Comparison of ENCODE assay signal across 28 cellular contexts in the genomic region with DNA sequence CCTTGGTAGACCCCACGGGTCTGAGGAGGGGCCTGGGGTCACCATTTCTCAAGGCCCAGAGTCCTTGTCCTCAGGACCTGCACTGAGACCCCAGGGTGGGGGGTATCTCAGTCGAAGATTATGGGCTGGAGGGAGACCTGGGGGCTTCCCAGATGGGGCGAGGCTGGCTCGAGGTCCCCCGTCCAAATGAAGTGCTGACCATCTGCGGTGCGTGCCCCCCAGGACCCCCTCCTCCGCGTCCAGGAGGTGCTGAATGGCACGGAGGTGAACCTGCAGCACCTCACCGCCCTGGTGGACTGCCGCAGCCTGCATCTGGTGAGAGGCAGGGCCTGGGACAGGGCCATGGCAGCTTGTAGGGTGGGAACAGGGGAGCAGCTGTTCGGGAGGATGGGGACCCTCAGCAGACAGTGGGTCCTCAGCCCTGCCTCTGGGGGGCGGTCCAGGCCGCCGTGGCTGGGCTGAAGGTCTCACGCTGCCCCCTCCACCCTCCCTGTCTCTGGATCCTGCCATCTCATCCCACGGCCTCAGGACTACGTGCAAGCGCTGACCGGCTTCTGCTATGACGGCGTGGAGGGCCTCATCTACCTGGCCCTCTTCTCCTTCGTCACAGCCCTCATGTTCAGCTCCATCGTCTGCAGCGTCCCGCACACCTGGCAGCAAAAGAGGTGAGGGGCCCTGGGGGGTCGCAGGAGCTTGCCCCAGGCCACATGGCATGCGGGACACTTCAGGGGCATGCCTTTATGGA. TPM values are rescaled to one million over a fixed set of nuclear protein-coding genes. Genes with fewer than 3 reads are reported as not detected.
"Had no signal": no experiment of that assay in that cellular context is flagged by ENCODE, and none has a peak within 500 bp of the region (broad histone marks: within the 10 kb centered on the region; RNA-seq: fewer than 3 reads in every experiment).

No MANE protein-coding gene starts in this region.

- H3K27ac ChIP-seq: left ventricle myocardium inferior, pancreas, psoas muscle, sigmoid colon, suprapubic skin, thoracic aorta, tibial artery, upper lobe of right lung had no signal

- H3K27me3 Mint-ChIP-seq: naive thymus-derived CD4-positive, alpha-beta T cell; natural killer cell treated with Interleukin-12 subunit alpha and Interleukin-12 subunit beta and Interleukin-15 and Interleukin-18, amount 100 ng/mL, for 72 hours; stimulated activated naive B cell treated with anti-CD40 and anti-IgM and Interleukin-4, amounts not matched to agents 10 μg/mL and 1 μg/mL and 100 μg/mL, for 72 hours; stimulated activated naive CD8-positive, alpha-beta T cell treated with anti-CD3 and anti-CD28 coated beads, Interleukin-15, Interleukin-2, amounts not matched to agents 100 ng/mL and 50 ng/mL, for 24 hours had no signal

- H3K9me3 ChIP-seq: left ventricle myocardium inferior, mucosa of descending colon, pancreas, psoas muscle, sigmoid colon, suprapubic skin, thoracic aorta, tibial artery, upper lobe of right lung had no signal

- H3K4me1 Mint-ChIP-seq: naive thymus-derived CD4-positive, alpha-beta T cell had no signal

- H3K4me3 Mint-ChIP-seq: immature natural killer cell; naive thymus-derived CD4-positive, alpha-beta T cell; natural killer cell treated with Interleukin-12 subunit alpha and Interleukin-12 subunit beta and Interleukin-15 and Interleukin-18, amount 100 ng/mL, for 72 hours; stimulated activated naive B cell treated with anti-CD40 and anti-IgM and Interleukin-4, amounts not matched to agents 10 μg/mL and 1 μg/mL and 100 μg/mL, for 72 hours; stimulated activated naive CD8-positive, alpha-beta T cell treated with anti-CD3 and anti-CD28 coated beads, Interleukin-15, Interleukin-2, amounts not matched to agents 100 ng/mL and 50 ng/mL, for 24 hours had no signal

- DNase-seq: head of caudate nucleus; hypothalamus; immature natural killer cell; left ventricle myocardium inferior; midbrain; mucosa of descending colon; naive thymus-derived CD4-positive, alpha-beta T cell; nucleus accumbens; posterior cingulate gyrus; psoas muscle; sigmoid colon; small intestine; stimulated activated CD4-positive, alpha-beta T cell treated with anti-CD3 and anti-CD28 coated beads, Interleukin-1b, Interleukin-23, amount 100 ng/mL, for 48 hours; stimulated activated CD4-positive, alpha-beta T cell treated with anti-CD3 and anti-CD28 coated beads, Interleukin-2, amount 100 ng/mL, for 48 hours; stimulated activated CD4-positive, alpha-beta T cell treated with anti-CD3 and anti-CD28 coated beads, Interleukin-4, amount 100 ng/mL, for 4 hours; stimulated activated CD8-positive, alpha-beta memory T cell treated with anti-CD3 and anti-CD28 coated beads, Interleukin-4, amount 100 ng/mL, for 48 hours; stimulated activated naive B cell treated with anti-CD40 and anti-IgM and Interleukin-4, amounts not matched to agents 10 μg/mL and 1 μg/mL and 100 μg/mL, for 72 hours; tibial artery; trophoblast cell; upper lobe of right lung had no signal

- H3K4me3 ChIP-seq: left ventricle myocardium inferior, lung, mucosa of descending colon, pancreas, psoas muscle, sigmoid colon, suprapubic skin, thoracic aorta, tibial artery, upper lobe of right lung had no signal

- FAIRE-seq: islet of Langerhans, pancreas, small intestine had no signal

- ATAC-seq: mucosa of descending colon; naive thymus-derived CD4-positive, alpha-beta T cell; natural killer cell treated with Interleukin-12 subunit alpha and Interleukin-12 subunit beta and Interleukin-15 and Interleukin-18, amount 100 ng/mL, for 72 hours; pancreas; psoas muscle; stimulated activated naive B cell treated with anti-CD40 and anti-IgM and Interleukin-4, amounts not matched to agents 10 μg/mL and 1 μg/mL and 100 μg/mL, for 72 hours; upper lobe of right lung had no signal

- H3K27ac Mint-ChIP-seq: naive thymus-derived CD4-positive, alpha-beta T cell; natural killer cell treated with Interleukin-12 subunit alpha and Interleukin-12 subunit beta and Interleukin-15 and Interleukin-18, amount 100 ng/mL, for 72 hours; stimulated activated naive B cell treated with anti-CD40 and anti-IgM and Interleukin-4, amounts not matched to agents 10 μg/mL and 1 μg/mL and 100 μg/mL, for 72 hours; stimulated activated naive CD8-positive, alpha-beta T cell treated with anti-CD3 and anti-CD28 coated beads, Interleukin-15, Interleukin-2, amounts not matched to agents 100 ng/mL and 50 ng/mL, for 24 hours had no signal

- H3K4me1 ChIP-seq: left ventricle myocardium inferior, pancreas, psoas muscle, sigmoid colon, tibial artery, upper lobe of right lung had no signal

- H3K27me3 ChIP-seq: pancreas, sigmoid colon, suprapubic skin, tibial artery, upper lobe of right lung had no signal

- H3K36me3 ChIP-seq: pancreas had no signal

RNA-seq across cellular contexts. Expression of gene AMZ1, which starts 32.0 kb away (rescaled TPM):
- total RNA-seq: natural killer cell treated with Interleukin-12 subunit alpha and Interleukin-12 subunit beta and Interleukin-15 and Interleukin-18, amount 100 ng/mL, for 72 hours; psoas muscle had no signal
- polyA plus RNA-seq: neural cell had no signal
